ENCODE assay signal across 8 cellular contexts in genomic region chr3:170222647-170223541, GRCh38. TPM values are rescaled to one million over a fixed set of nuclear protein-coding genes. Genes with fewer than 3 reads are reported as not detected.
DNase-seq lines count a peak whose midpoint lies in the region; ATAC-seq and TF ChIP-seq lines count a peak whose summit lies in the region.

No MANE protein-coding gene starts in this region.

- under 1% methylated on average over 35 of the region's 42 CpGs for WGBS in prostate gland

- peak; percentile 39 for ATAC-seq in GM18867 (IDR thresholded peaks at IDR 0.05; ENCODE audit: unreplicated experiment)
- peak; percentile 40 for ATAC-seq in HG03159 (IDR thresholded peaks at IDR 0.05; ENCODE audit: unreplicated experiment)
- peak; percentile 55 for ATAC-seq in left ventricle myocardium superior

- H3K27ac ChIP-seq in Peyer's patch (peak overlapping the region; percentile 76 to 93 (median 84)), prostate gland (peak overlapping the region; percentile 89 to 90), vagina (peak overlapping the region; percentile 91)

- H3K27me3 ChIP-seq in Peyer's patch: no peaks in the 10 kb centered on the region
- no peaks in the 10 kb centered on the region for H3K27me3 ChIP-seq in prostate gland (replicated peaks; ENCODE audit: insufficient read depth)
- H3K27me3 ChIP-seq in vagina: no peaks in the 10 kb centered on the region

- H3K4me1 ChIP-seq in Peyer's patch: peaks cover 0 to 14% (median 0%) of the 10 kb centered on the region in 4 donors
- peaks cover 6% of the 10 kb centered on the region for H3K4me1 ChIP-seq in prostate gland (replicated peaks)
- H3K4me1 ChIP-seq in vagina: peaks cover 38% of the 10 kb centered on the region

- H3K9me3 ChIP-seq in Peyer's patch (no peaks in the 10 kb centered on the region), prostate gland (no peaks in the 10 kb centered on the region), vagina (no peaks in the 10 kb centered on the region)

- intact Hi-C loops in left ventricle myocardium superior (cut with micrococcal nuclease) (no loop called here), prostate gland (cut with DNase I) (no loop called here), vagina (cut with DNase I) (no loop called here)

- H3K36me3 ChIP-seq in Peyer's patch: no peaks in the 10 kb centered on the region
- no peaks in the 10 kb centered on the region for H3K36me3 ChIP-seq in prostate gland
- H3K36me3 ChIP-seq in vagina: no peaks in the 10 kb centered on the region

- peak overlapping the region; percentile 60 to 100 (median 93) for H3K4me3 ChIP-seq in Peyer's patch
- H3K4me3 ChIP-seq in prostate gland: peak overlapping the region; percentile 76 to 92
- H3K4me3 ChIP-seq in vagina: peak overlapping the region; percentile 88 to 92

- DNase-seq in Ammon's horn (ENCODE audit: low spot score) (peak; percentile 21), Peyer's patch (peak in 1 of 3 donors; percentile 60), left ventricle myocardium superior (no peak), prostate gland (ENCODE audit: low spot score) (peak; percentile 28), vagina (ENCODE audit: extremely low spot score in 2 of 2) (no peak)
- peak; percentile 2 for DNase-seq in activated naive CD8-positive, alpha-beta T cell treated with anti-CD3 and anti-CD28 coated beads, Interleukin-2, amount 50 U/mL, for 16 hours (ENCODE audit: low read depth, low spot score)

- TF ChIP-seq POLR2A in Peyer's patch (IDR thresholded peaks at IDR 0.05): no peak
- no peak for TF ChIP-seq POLR2A in prostate gland (IDR thresholded peaks at IDR 0.05)
- no peak for TF ChIP-seq POLR2A in vagina (IDR thresholded peaks at IDR 0.05)

- TF ChIP-seq CTCF in Peyer's patch (IDR thresholded peaks at IDR 0.05): peak in 3 of 6 experiments; percentile 29 to 42 (median 30)
- TF ChIP-seq CTCF in prostate gland (IDR thresholded peaks at IDR 0.05): no peak
- TF ChIP-seq CTCF in vagina (IDR thresholded peaks at IDR 0.05): no peak

RNA-seq across cellular contexts. Expression of gene PRKCI, which starts 0.7 kb away (rescaled TPM):
- total RNA-seq in Peyer's patch (10 to 100 TPM; 22.1 to 50.3 (median 43.5) TPM), left ventricle myocardium superior (15.8 TPM), prostate gland (10 to 100 TPM; 44.6 to 74.4 TPM), vagina (33.9 TPM)

RNA-seq across cellular contexts. Expression of gene PHC3, which starts 41.4 kb away (rescaled TPM):
- total RNA-seq in Peyer's patch (100 to 1,000 TPM in 1 of 4 donors, 10 to 100 TPM in 3; 52.4 to 234 (median 83.2) TPM), left ventricle myocardium superior (48.8 TPM), prostate gland (100 to 1,000 TPM in 1 of 2 donors, 10 to 100 TPM in 1; 34.5 to 100 TPM), vagina (46.9 TPM)

Comparison
In these comparisons a context has a peak if more than half of its experiments do, and no peak if none do; other contexts are left out.
1. DNase-seq: peak in Ammon's horn (single experiment), activated naive CD8-positive, alpha-beta T cell treated with anti-CD3 and anti-CD28 coated beads, Interleukin-2, amount 50 U/mL, for 16 hours (single experiment) and prostate gland (single experiment); none in left ventricle myocardium superior (single experiment) and vagina (0 of 2).
2. Peak in every context shown above with its lines, with median percentiles within 50 percentile points of each other: ATAC-seq, H3K27ac ChIP-seq and H3K4me3 ChIP-seq.